In the genomic region with DNA sequence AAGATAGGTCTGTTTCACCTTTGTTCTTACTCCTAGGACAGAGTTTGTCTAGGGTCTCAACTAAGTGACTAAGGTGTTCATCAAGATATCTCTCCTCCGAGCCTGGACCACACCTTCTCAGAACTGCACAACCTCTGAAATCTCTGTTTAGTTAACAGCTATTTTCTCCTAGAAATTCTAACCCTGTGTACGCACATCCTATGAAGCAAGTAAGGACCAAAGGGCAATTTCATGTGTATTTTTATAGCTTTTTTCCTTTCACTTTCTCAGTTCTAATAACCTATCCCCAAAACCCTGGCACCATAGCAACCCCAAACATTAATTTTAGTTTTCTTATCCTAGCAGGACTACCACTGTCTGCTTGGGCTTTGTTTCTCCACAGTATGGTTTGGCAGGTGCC, we compare ENCODE assay signal across 16 cellular contexts. TPM values are rescaled to one million over a fixed set of nuclear protein-coding genes. Genes with fewer than 3 reads are reported as not detected.
DNase-seq lines count a peak whose midpoint lies in the region; ATAC-seq and TF ChIP-seq lines count a peak whose summit lies in the region.
"Had no signal": no experiment of that assay in that cellular context is flagged by ENCODE, and none has a peak within 500 bp of the region (broad histone marks: within the 10 kb centered on the region; RNA-seq: fewer than 3 reads in every experiment).

No MANE protein-coding gene starts in this region.

- H3K27me3 ChIP-seq in liver (ENCODE audit: control insufficient read depth in 4 of 4, insufficient read depth in 4 of 4, low read length in 3 of 4) = no peaks in the 10 kb centered on the region
- no peaks in the 10 kb centered on the region for H3K27me3 ChIP-seq in psoas muscle (ENCODE audit: insufficient read depth in 3 of 3, low read length in 2 of 3)
- H3K27me3 ChIP-seq in stomach = no peaks in the 10 kb centered on the region
- H3K27me3 ChIP-seq: BLaER1 had no signal

- H3K9me3 ChIP-seq in liver (ENCODE audit: control insufficient read depth in 4 of 4, low read length in 3 of 4) (no peaks in the 10 kb centered on the region), psoas muscle (peaks cover 5% of the 10 kb centered on the region), stomach (no peaks in the 10 kb centered on the region)
- H3K9me3 ChIP-seq: Caco-2 had no signal

- peak overlapping the region; percentile 84 for H3K27ac Mint-ChIP-seq in activated naive CD4-positive, alpha-beta T cell treated with anti-CD3 and anti-CD28 coated beads, Interleukin-2, amount 50 U/mL, for 24 hours
- peak overlapping the region; percentile 55 to 71 for H3K27ac Mint-ChIP-seq in T-cell
- H3K27ac Mint-ChIP-seq in activated CD8-positive, alpha-beta T cell treated with anti-CD3 and anti-CD28 coated beads, Interleukin-2, amount 10 ng/mL, durations not matched to agents 7 days and 5 days = no peak overlapping the region

- TF ChIP-seq CTCF in liver (IDR thresholded peaks at IDR 0.05; ENCODE audit: low read depth, low read length, missing input control) (no peak), psoas muscle (IDR thresholded peaks at IDR 0.05) (no peak), stomach (IDR thresholded peaks at IDR 0.05) (no peak)

- TF ChIP-seq RAD21 in liver (IDR thresholded peaks at IDR 0.05) = no peak

- H3K4me1 ChIP-seq in liver (ENCODE audit: control insufficient read depth in 4 of 4, insufficient read depth in 4 of 4, low read length in 3 of 4) (no peaks in the 10 kb centered on the region), psoas muscle (peaks cover 27% of the 10 kb centered on the region), stomach (no peaks in the 10 kb centered on the region)

- no peaks in the 10 kb centered on the region for H3K27me3 Mint-ChIP-seq in activated naive CD4-positive, alpha-beta T cell treated with anti-CD3 and anti-CD28 coated beads, Interleukin-2, amount 50 U/mL, for 24 hours
- H3K27me3 Mint-ChIP-seq in T-cell = no peaks in the 10 kb centered on the region
- H3K27me3 Mint-ChIP-seq in activated CD8-positive, alpha-beta T cell treated with anti-CD3 and anti-CD28 coated beads, Interleukin-2, amount 10 ng/mL, durations not matched to agents 7 days and 5 days (ENCODE audit: low read depth) = no peaks in the 10 kb centered on the region

- WGBS in liver = 34% methylated on average over 2 of the region's 2 CpGs
- WGBS in psoas muscle, 3 donors = 94 to 98% (median 94%) methylated on average over 2 of the region's 2 CpGs
- 65 to 88% (median 75%) methylated on average over 2 of the region's 2 CpGs for WGBS in stomach, 5 donors

- H3K36me3 Mint-ChIP-seq in activated naive CD4-positive, alpha-beta T cell treated with anti-CD3 and anti-CD28 coated beads, Interleukin-2, amount 50 U/mL, for 24 hours = peaks cover 23% of the 10 kb centered on the region
- H3K36me3 Mint-ChIP-seq in T-cell = peaks cover 49% of the 10 kb centered on the region
- peaks cover 37% of the 10 kb centered on the region for H3K36me3 Mint-ChIP-seq in activated CD8-positive, alpha-beta T cell treated with anti-CD3 and anti-CD28 coated beads, Interleukin-2, amount 10 ng/mL, durations not matched to agents 7 days and 5 days (ENCODE audit: low read depth)

- intact Hi-C loops in psoas muscle (cut with DNase I) (no loop called here), stomach (cut with DNase I; ENCODE audit: low total_unique reads) (no loop called here)

- no peak overlapping the region for H3K4me3 Mint-ChIP-seq in activated naive CD4-positive, alpha-beta T cell treated with anti-CD3 and anti-CD28 coated beads, Interleukin-2, amount 50 U/mL, for 24 hours
- H3K4me3 Mint-ChIP-seq in T-cell = no peak overlapping the region
- no peak overlapping the region for H3K4me3 Mint-ChIP-seq in activated CD8-positive, alpha-beta T cell treated with anti-CD3 and anti-CD28 coated beads, Interleukin-2, amount 10 ng/mL, durations not matched to agents 7 days and 5 days

- H3K27ac ChIP-seq in liver (ENCODE audit: low read depth in 1 of 2, low read length in 2 of 2) = peak overlapping the region; percentile 26 to 74
- H3K27ac ChIP-seq in psoas muscle = peak overlapping the region; percentile 3
- no peak overlapping the region for H3K27ac ChIP-seq in stomach
- H3K27ac ChIP-seq: BLaER1 had no signal

- no peak overlapping the region for H3K9ac ChIP-seq in liver (ENCODE audit: low read depth in 1 of 2, low read length in 2 of 2)
- H3K9ac ChIP-seq: BLaER1 had no signal

- POLR2A ChIA-PET in T-cell (lab: Charles Lee) = no interaction called here
- POLR2A ChIA-PET in activated CD8-positive, alpha-beta T cell treated with anti-CD3 and anti-CD28 coated beads, Interleukin-2, amount 10 ng/mL, durations not matched to agents 7 days and 5 days (lab: Charles Lee) = interaction anchor here (0.7 kb wide), 1 partner anchor 1019 kb away, joined by 3 read pairs; no protein-coding TSS in a partner anchor

- CTCF ChIA-PET in T-cell (lab: Charles Lee) = interaction anchor here in 1 of 2 donors (0.5 kb wide), 1 partner anchor 38 kb away, joined by 3 read pairs; no protein-coding TSS in a partner anchor
- CTCF ChIA-PET in activated CD8-positive, alpha-beta T cell treated with anti-CD3 and anti-CD28 coated beads, Interleukin-2, amount 10 ng/mL, durations not matched to agents 7 days and 5 days (lab: Charles Lee) = interaction anchor here (1.0 to 6.8 kb wide), 4 partner anchors 64 to 358 kb away, joined by 3 to 75 read pairs (median 4); no protein-coding TSS in a partner anchor

- no peak for TF ChIP-seq POLR2A in stomach (IDR thresholded peaks at IDR 0.05)

- H3K4me1 Mint-ChIP-seq in activated naive CD4-positive, alpha-beta T cell treated with anti-CD3 and anti-CD28 coated beads, Interleukin-2, amount 50 U/mL, for 24 hours = peaks cover 64% of the 10 kb centered on the region
- H3K4me1 Mint-ChIP-seq in T-cell = peaks cover 39 to 57% (median 52%) of the 10 kb centered on the region in 3 donors
- H3K4me1 Mint-ChIP-seq in activated CD8-positive, alpha-beta T cell treated with anti-CD3 and anti-CD28 coated beads, Interleukin-2, amount 10 ng/mL, durations not matched to agents 7 days and 5 days (ENCODE audit: low read depth) = peaks cover 15% of the 10 kb centered on the region

- H3K4me3 ChIP-seq in liver (ENCODE audit: low read depth in 1 of 3, low read length in 3 of 3) = no peak overlapping the region
- no peak overlapping the region for H3K4me3 ChIP-seq in psoas muscle
- H3K4me3 ChIP-seq in stomach = no peak overlapping the region
- H3K4me3 ChIP-seq: BLaER1 had no signal

- H3K9me3 Mint-ChIP-seq in activated naive CD4-positive, alpha-beta T cell treated with anti-CD3 and anti-CD28 coated beads, Interleukin-2, amount 50 U/mL, for 24 hours = peaks cover 6% of the 10 kb centered on the region
- peaks cover 10 to 12% (median 11%) of the 10 kb centered on the region in 3 donors for H3K9me3 Mint-ChIP-seq in T-cell
- H3K9me3 Mint-ChIP-seq in activated CD8-positive, alpha-beta T cell treated with anti-CD3 and anti-CD28 coated beads, Interleukin-2, amount 10 ng/mL, durations not matched to agents 7 days and 5 days (ENCODE audit: insufficient read depth) = peaks cover 23% of the 10 kb centered on the region

- ATAC-seq in T-cell (replicated peaks in 1 of 4) (no peak), psoas muscle (peak in 1 of 4 donors; percentile 30), GM21447 (IDR thresholded peaks at IDR 0.05; ENCODE audit: unreplicated experiment) (no peak)
- ATAC-seq in activated CD8-positive, alpha-beta T cell treated with anti-CD3 and anti-CD28 coated beads, Interleukin-2, amount 10 ng/mL, durations not matched to agents 7 days and 5 days = no peak
- ATAC-seq: HCT116 had no signal

- no peaks in the 10 kb centered on the region for H3K36me3 ChIP-seq in liver (ENCODE audit: control insufficient read depth in 4 of 4, insufficient read depth in 3 of 4, low read depth in 1 of 4, low read length in 3 of 4)
- H3K36me3 ChIP-seq in psoas muscle (ENCODE audit: insufficient read depth in 1 of 2, low read depth in 1 of 2) = no peaks in the 10 kb centered on the region
- H3K36me3 ChIP-seq in stomach = no peaks in the 10 kb centered on the region

- no peak for TF ChIP-seq EP300 in stomach (IDR thresholded peaks at IDR 0.05)

- DNase-seq in activated naive CD4-positive, alpha-beta T cell treated with anti-CD3 and anti-CD28 coated beads, Interleukin-2, amount 50 U/mL, for 16 hours = no peak
- DNase-seq in T-cell = no peak
- DNase-seq in psoas muscle = no peak
- no peak for DNase-seq in activated CD8-positive, alpha-beta T cell treated with anti-CD3 and anti-CD28 coated beads, Interleukin-2, amount 10 ng/mL, durations not matched to agents 7 days and 5 days
- no peak for DNase-seq in stomach
- DNase-seq: 8988T, AML-193, Caco-2, DND-41, GDM1, IMR-90 had no signal

TF ChIP-seq in liver, 16 proteins besides CTCF, POLR2A, EP300 and RAD21 (continues in another document):
- no peak for TF ChIP-seq GABPA (IDR thresholded peaks at IDR 0.05 in 1 of 2, conservative IDR thresholded peaks at IDR 0.05 in 1 of 2)
- TF ChIP-seq HNF4G (IDR thresholded peaks at IDR 0.05) = peak; percentile 75

RNA-seq across cellular contexts. Expression of gene PTPN4, which starts 59.1 kb away (rescaled TPM):
- total RNA-seq in T-cell (100 to 1,000 TPM; 105 to 134 (median 126) TPM), liver (10 to 100 TPM; 12.6 to 34.6 TPM), psoas muscle (10 to 100 TPM; 17.3 to 35.4 (median 29.2) TPM), stomach (100 to 1,000 TPM in 2 of 5 donors, 10 to 100 TPM in 2, 1 to 10 TPM in 1; 8.1 to 450 (median 52.5) TPM)
- polyA plus RNA-seq in liver (1 to 10 TPM; 4.2 to 6.4 TPM), psoas muscle (1 to 10 TPM; 2.1 to 8.5 (median 2.8) TPM), stomach (1 to 10 TPM; 2.9 to 3.8 (median 3.5) TPM)
- total RNA-seq in activated CD8-positive, alpha-beta T cell treated with anti-CD3 and anti-CD28 coated beads, Interleukin-2, amount 10 ng/mL, durations not matched to agents 7 days and 5 days = 10 to 100 TPM; 89.1 to 91.3 TPM

Comparison
In these comparisons a context has a peak if more than half of its experiments do, and no peak if none do; other contexts are left out.
1. H3K27ac ChIP-seq: peak in liver (2 of 2) and psoas muscle (single experiment); none in stomach (0 of 5).